In genomic region chr12:2246358-2246757, GRCh38 we compare ENCODE assay signal across 1 cellular context.
TF ChIP-seq lines count a peak whose summit lies in the region.

No MANE protein-coding gene starts in this region.

TF ChIP-seq in H1, 55 proteins besides CTCF, POLR2A, EP300 and RAD21 (continued from another document):
- TF ChIP-seq CHD2 (IDR thresholded peaks at IDR 0.05; ENCODE audit: low read length) (no peak), HDAC6 (IDR thresholded peaks at IDR 0.05; ENCODE audit: low read depth, low read length) (no peak)
